ENCODE assay signal across 1 cellular context in genomic region chr15:63052128-63052826, GRCh38.
TF ChIP-seq lines count a peak whose summit lies in the region.

No MANE protein-coding gene starts in this region.

TF ChIP-seq in HepG2, 621 proteins besides CTCF, POLR2A, EP300 and RAD21 (continued from another document):
- no peak for TF ChIP-seq ATF4 (CRISPR knock-in tag; IDR thresholded peaks at IDR 0.05)
- no peak for TF ChIP-seq ZFP36 (IDR thresholded peaks at IDR 0.05; ENCODE audit: borderline replicate concordance, low read depth, low read length, partially characterized antibody)
- TF ChIP-seq, protein P1, sequence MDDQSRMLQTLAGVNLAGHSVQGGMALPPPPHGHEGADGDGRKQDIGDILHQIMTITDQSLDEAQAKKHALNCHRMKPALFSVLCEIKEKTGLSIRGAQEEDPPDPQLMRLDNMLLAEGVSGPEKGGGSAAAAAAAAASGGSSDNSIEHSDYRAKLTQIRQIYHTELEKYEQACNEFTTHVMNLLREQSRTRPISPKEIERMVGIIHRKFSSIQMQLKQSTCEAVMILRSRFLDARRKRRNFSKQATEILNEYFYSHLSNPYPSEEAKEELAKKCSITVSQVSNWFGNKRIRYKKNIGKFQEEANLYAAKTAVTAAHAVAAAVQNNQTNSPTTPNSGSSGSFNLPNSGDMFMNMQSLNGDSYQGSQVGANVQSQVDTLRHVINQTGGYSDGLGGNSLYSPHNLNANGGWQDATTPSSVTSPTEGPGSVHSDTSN (CRISPR knock-in tag; IDR thresholded peaks at IDR 0.05; ENCODE audit: borderline replicate concordance) = no peak
- no peak for TF ChIP-seq ZHX1 (CRISPR knock-in tag; IDR thresholded peaks at IDR 0.05; ENCODE audit: low read depth)
